ENCODE assay signal across 11 cellular contexts in genomic region chr6:4125933-4126864, GRCh38. TPM values are rescaled to one million over a fixed set of nuclear protein-coding genes. Genes with fewer than 3 reads are reported as not detected.
A peak's percentile ranks its signal among the peaks of the same experiment; 100 is the strongest.
DNase-seq lines count a peak whose midpoint lies in the region; ATAC-seq and TF ChIP-seq lines count a peak whose summit lies in the region.
"Had no signal": no experiment of that assay in that cellular context is flagged by ENCODE, and none has a peak within 500 bp of the region (broad histone marks: within the 10 kb centered on the region; RNA-seq: fewer than 3 reads in every experiment).

No MANE protein-coding gene starts in this region.

- in situ Hi-C loops in astrocyte of the spinal cord (cut with HindIII; ENCODE audit: low sequenced_read_pairs) = no loop called here

- peak; percentile 40 for DNase-seq in 8988T
- peak; percentile 83 for DNase-seq in HPDE6-E6E7 (ENCODE audit: extremely low spot score)
- DNase-seq in astrocyte of the spinal cord (ENCODE audit: low read depth, low spot score) = peak; percentile 90
- peak; percentile 93 for DNase-seq in kidney tubule cell (ENCODE audit: low spot score)
- no peak for DNase-seq in hypothalamus (lab: John Stamatoyannopoulos, UW)
- no peak for DNase-seq in activated CD4-positive, CD25-positive, alpha-beta regulatory T cell (lab: John Stamatoyannopoulos, UW)
- DNase-seq in esophagus muscularis mucosa (ENCODE audit: extremely low spot score) = no peak

- TF ChIP-seq EP300 in esophagus muscularis mucosa (IDR thresholded peaks at IDR 0.05) = no peak

- H3K27me3 ChIP-seq in esophagus muscularis mucosa = no peaks in the 10 kb centered on the region
- H3K27me3 ChIP-seq: neural progenitor cell, suprapubic skin had no signal

- H3K36me3 ChIP-seq in esophagus muscularis mucosa = peaks cover 76 to 99% (median 90%) of the 10 kb centered on the region in 4 donors

- H3K9me3 ChIP-seq in esophagus muscularis mucosa = no peaks in the 10 kb centered on the region
- H3K9me3 ChIP-seq: suprapubic skin had no signal

- peak overlapping the region in 1 of 4 donors; percentile 18 for H3K27ac ChIP-seq in esophagus muscularis mucosa (replicated peaks in 1 of 4)
- H3K27ac ChIP-seq: neural progenitor cell, suprapubic skin had no signal

- no peak for TF ChIP-seq POLR2A in esophagus muscularis mucosa (IDR thresholded peaks at IDR 0.05; ENCODE audit: low read depth)

- peak; percentile 43 for TF ChIP-seq CTCF in astrocyte of the spinal cord (IDR thresholded peaks at IDR 0.05; ENCODE audit: low read depth, low read length)
- peak in 1 of 3 experiments; percentile 31 for TF ChIP-seq CTCF in esophagus muscularis mucosa (IDR thresholded peaks at IDR 0.05)

- no peak for ATAC-seq in GM21723 (IDR thresholded peaks at IDR 0.05; ENCODE audit: unreplicated experiment)

- H3K4me1 ChIP-seq in esophagus muscularis mucosa = peaks cover 6 to 10% (median 7%) of the 10 kb centered on the region in 4 donors
- H3K4me1 ChIP-seq: neural progenitor cell, suprapubic skin had no signal

- 71% methylated on average over 8 of the region's 8 CpGs for WGBS in esophagus muscularis mucosa

- H3K4me3 ChIP-seq in astrocyte of the spinal cord (ENCODE audit: low read depth, low read length) (no peak overlapping the region), esophagus muscularis mucosa (no peak overlapping the region)
- H3K4me3 ChIP-seq: neural progenitor cell, suprapubic skin had no signal

- intact Hi-C loops in esophagus muscularis mucosa (cut with DNase I) = no loop called here

RNA-seq across cellular contexts. Expression of gene ECI2, which starts 9.2 kb away (rescaled TPM):
- total RNA-seq in esophagus muscularis mucosa = 10 to 100 TPM; 35.8 to 47.8 (median 43.8) TPM

RNA-seq across cellular contexts. Expression of gene FAM217A, which starts 47.3 kb away (rescaled TPM):
- not detected for total RNA-seq in esophagus muscularis mucosa
- total RNA-seq: suprapubic skin; T-helper 2 cell treated with Interferon-gamma antibody and Interleukin-4, amounts not matched to agents 100 ng/mL and 5 ng/mL, for 36 hours had no signal

Comparison
In these comparisons a context has a peak if more than half of its experiments do, and no peak if none do; other contexts are left out.
1. DNase-seq: peak in 8988T (single experiment), HPDE6-E6E7 (single experiment), astrocyte of the spinal cord (single experiment) and kidney tubule cell (single experiment); none in hypothalamus (0 of 51), activated CD4-positive, CD25-positive, alpha-beta regulatory T cell (0 of 4) and esophagus muscularis mucosa (single experiment).